ENCODE assay signal across 8 cellular contexts in genomic region chr4:130563185-130563890, GRCh38.
DNase-seq lines count a peak whose midpoint lies in the region; ATAC-seq and TF ChIP-seq lines count a peak whose summit lies in the region.

No MANE protein-coding gene starts in this region.

- DNase-seq in LHCN-M2 (ENCODE audit: low read depth) (peak; percentile 65), WTC11 (ENCODE audit: low spot score) (peak; percentile 69), hippocampal formation (lab: John Stamatoyannopoulos, UW) (peak; percentile 4 to 15), smooth muscle cell (lab: John Stamatoyannopoulos, UW; ENCODE audit: unreplicated experiment) (peak; percentile 4), GDM1 (lab: John Stamatoyannopoulos, UW) (no peak), NCI-H128 (lab: John Stamatoyannopoulos, UW; ENCODE audit: unreplicated experiment) (no peak)

- H3F3A ChIP-seq in smooth muscle cell (ENCODE audit: low read depth) = no peaks in the 10 kb centered on the region

- peak overlapping the region; percentile 83 for H3K4me2 ChIP-seq in smooth muscle cell

- ATAC-seq in WTC11 (peak; percentile 98), GM19328 (IDR thresholded peaks at IDR 0.05; ENCODE audit: unreplicated experiment) (no peak)

- H3K4me1 ChIP-seq in ACC112 (ENCODE audit: control insufficient read depth, insufficient read depth, low read length, unreplicated experiment) = peaks cover 3% of the 10 kb centered on the region
- H3K4me1 ChIP-seq in smooth muscle cell (ENCODE audit: low read depth) = peaks cover 4% of the 10 kb centered on the region

- WGBS in smooth muscle cell (ENCODE audit: low lambda C conversion rate) = 30% methylated on average over 8 of the region's 8 CpGs

- H3K9me3 Mint-ChIP-seq in WTC11 = peaks cover 14% of the 10 kb centered on the region

- H3K36me3 ChIP-seq in ACC112 (ENCODE audit: insufficient read depth, low read length) (no peaks in the 10 kb centered on the region), smooth muscle cell (ENCODE audit: low read depth) (no peaks in the 10 kb centered on the region)

- no peak overlapping the region for H3K9ac ChIP-seq in smooth muscle cell (ENCODE audit: low read depth)

- H3K4me3 Mint-ChIP-seq in WTC11 = peak overlapping the region; percentile 29

- H3K27ac Mint-ChIP-seq in WTC11 = peak overlapping the region; percentile 56

- H4K20me1 ChIP-seq in smooth muscle cell (ENCODE audit: low read depth) = no peaks in the 10 kb centered on the region

- peak overlapping the region; percentile 97 for H2AFZ ChIP-seq in ACC112 (ENCODE audit: low read length, unreplicated experiment)
- H2AFZ ChIP-seq in smooth muscle cell (ENCODE audit: low read depth) = peak overlapping the region; percentile 56

- CTCF ChIA-PET in WTC11 (lab: Charles Lee) = interaction anchor here (0.6 to 2.6 kb wide), 19 partner anchors 9 to 764 kb away, joined by 3 to 16 read pairs (median 3); no protein-coding TSS in a partner anchor

- POLR2A ChIA-PET in WTC11 (lab: Charles Lee) = no interaction called here

- no peaks in the 10 kb centered on the region for H3K9me3 ChIP-seq in smooth muscle cell (replicated peaks; ENCODE audit: low read depth)

- H3K27me3 Mint-ChIP-seq in WTC11 (ENCODE audit: low read depth) = no peaks in the 10 kb centered on the region

- peaks cover 14% of the 10 kb centered on the region for H3K4me1 Mint-ChIP-seq in WTC11

- H3K27me3 ChIP-seq in ACC112 (ENCODE audit: insufficient read depth, low read length) = no peaks in the 10 kb centered on the region
- H3K27me3 ChIP-seq in smooth muscle cell (ENCODE audit: low read depth) = no peaks in the 10 kb centered on the region

- H3K27ac ChIP-seq in ACC112 (ENCODE audit: low read depth, low read length) (0 out of 2 replicates have a peak overlapping the region, but pooled peaks have one; percentile 16), smooth muscle cell (ENCODE audit: low read depth) (no peak overlapping the region)

- peak; percentile 45; the same call in 1 of the 2 replicates for TF ChIP-seq CTCF in WTC11 (IDR thresholded peaks at IDR 0.05)
- TF ChIP-seq CTCF in smooth muscle cell (IDR thresholded peaks at IDR 0.05; ENCODE audit: borderline replicate concordance, insufficient read depth, poor library complexity, severe bottlenecking) = peak; percentile 46

- peaks cover 14% of the 10 kb centered on the region for H3K36me3 Mint-ChIP-seq in WTC11

- H3K4me3 ChIP-seq in ACC112 (ENCODE audit: low read depth, low read length) (peak overlapping the region; percentile 74), smooth muscle cell (peak overlapping the region; percentile 40)

- H3K79me2 ChIP-seq in ACC112 (ENCODE audit: control insufficient read depth, insufficient read depth, low read length, unreplicated experiment) (no peaks in the 10 kb centered on the region), smooth muscle cell (ENCODE audit: low read depth) (no peaks in the 10 kb centered on the region)

TF ChIP-seq in WTC11, 78 proteins besides CTCF, POLR2A, EP300 and RAD21:
- TF ChIP-seq SMAD3 (CRISPR knock-in tag; IDR thresholded peaks at IDR 0.05; ENCODE audit: borderline replicate concordance) (peak; percentile 32; the same call in 1 of the 2 replicates), CREM (CRISPR knock-in tag; IDR thresholded peaks at IDR 0.05) (no peak), ZNF232 (CRISPR knock-in tag; IDR thresholded peaks at IDR 0.05) (0 out of 2 replicates have a peak, but pooled peaks have one; percentile 16)
TF ChIP-seq in WTC11: peak in this region for 2.

Comparison
In these comparisons a context has a peak if more than half of its experiments do, and no peak if none do; other contexts are left out.
1. DNase-seq: peak in LHCN-M2 (single experiment), WTC11 (single experiment), hippocampal formation (2 of 2) and smooth muscle cell (single experiment); none in GDM1 (single experiment) and NCI-H128 (single experiment).